19 cellular contexts compared by ENCODE assay signal in genomic region chr13:51006067-51006800, GRCh38.
A peak's percentile ranks its signal among the peaks of the same experiment; 100 is the strongest.
DNase-seq lines count a peak whose midpoint lies in the region; ATAC-seq and TF ChIP-seq lines count a peak whose summit lies in the region.
"Had no signal": no experiment of that assay in that cellular context is flagged by ENCODE, and none has a peak within 500 bp of the region (broad histone marks: within the 10 kb centered on the region; RNA-seq: fewer than 3 reads in every experiment).

No MANE protein-coding gene starts in this region.

- H3K27me3 Mint-ChIP-seq in natural killer cell (ENCODE audit: low read depth in 2 of 2), result peaks cover 10 to 14% of the 10 kb centered on the region in 2 donors

- H3K36me3 ChIP-seq in mucosa of rectum (ENCODE audit: control insufficient read depth in 2 of 2, insufficient read depth in 2 of 2, low read length in 2 of 2) (no peaks in the 10 kb centered on the region), tibial artery (no peaks in the 10 kb centered on the region)
- H3K36me3 ChIP-seq: BLaER1 treated with 17β-estradiol and CSF1 and Interleukin-3, amounts not matched to agents 10 nM and 100 nM; left lung; WERI-Rb-1 had no signal

- no peaks in the 10 kb centered on the region for H3K4me1 Mint-ChIP-seq in natural killer cell
- H3K4me1 Mint-ChIP-seq: naive B cell; stimulated activated naive CD8-positive, alpha-beta T cell treated with anti-CD3 and anti-CD28 coated beads, Interleukin-15, amount 100 ng/mL, for 72 hours had no signal

- no peak for ATAC-seq in natural killer cell
- ATAC-seq: activated T-cell treated with anti-CD3 and anti-CD28 coated beads, Interleukin-2, amount 50 U/mL, for 4 hours; left lung; stimulated activated naive CD8-positive, alpha-beta T cell treated with anti-CD3 and anti-CD28 coated beads, Interleukin-15, amount 100 ng/mL, for 72 hours had no signal

- H3K4me3 ChIP-seq in fibroblast of mammary gland (ENCODE audit: control insufficient read depth, low read depth, low read length) (no peak overlapping the region), mucosa of rectum (ENCODE audit: low read length in 2 of 2) (no peak overlapping the region), tibial artery (no peak overlapping the region)
- H3K4me3 ChIP-seq: BLaER1 treated with 17β-estradiol and CSF1 and Interleukin-3, amounts not matched to agents 10 nM and 100 nM; left lung had no signal

- intact Hi-C loops in tibial artery (cut with DNase I; ENCODE audit: low total_unique reads) (no loop called here), natural killer cell (cut with micrococcal nuclease) (no loop called here)

- H3K36me3 Mint-ChIP-seq in natural killer cell, result no peaks in the 10 kb centered on the region
- H3K36me3 Mint-ChIP-seq: activated naive CD8-positive, alpha-beta T cell; naive B cell had no signal

- H3K27me3 ChIP-seq in mucosa of rectum (ENCODE audit: control insufficient read depth in 2 of 2, insufficient read depth in 2 of 2, low read length in 2 of 2) (no peaks in the 10 kb centered on the region), tibial artery (no peaks in the 10 kb centered on the region)
- H3K27me3 ChIP-seq: BLaER1 treated with 17β-estradiol and CSF1 and Interleukin-3, amounts not matched to agents 10 nM and 100 nM; left lung had no signal

- TF ChIP-seq CTCF in fibroblast of mammary gland (conservative IDR thresholded peaks at IDR 0.05; ENCODE audit: control insufficient read depth, insufficient read depth, low read depth, low read length), result no peak
- TF ChIP-seq CTCF in tibial artery (IDR thresholded peaks at IDR 0.05), result no peak
- no peak for TF ChIP-seq CTCF in natural killer cell (IDR thresholded peaks at IDR 0.05)

- no peak overlapping the region for H3K9ac ChIP-seq in mucosa of rectum (ENCODE audit: low read depth in 1 of 2, low read length in 2 of 2)
- H3K9ac ChIP-seq: BLaER1 treated with 17β-estradiol and CSF1 and Interleukin-3, amounts not matched to agents 10 nM and 100 nM had no signal

- no peak overlapping the region for H3K4me3 Mint-ChIP-seq in natural killer cell
- H3K4me3 Mint-ChIP-seq: activated naive CD8-positive, alpha-beta T cell; activated T-cell treated with anti-CD3 and anti-CD28 coated beads, Interleukin-2, amount 50 U/mL, for 4 hours; naive B cell; stimulated activated naive CD8-positive, alpha-beta T cell treated with anti-CD3 and anti-CD28 coated beads, Interleukin-15, amount 100 ng/mL, for 72 hours had no signal

- peaks cover 0 to 4% of the 10 kb centered on the region in 2 donors for H3K4me1 ChIP-seq in mucosa of rectum (ENCODE audit: control insufficient read depth in 2 of 2, insufficient read depth in 2 of 2, low read length in 2 of 2)
- peaks cover 0 to 26% (median 15%) of the 10 kb centered on the region in 4 donors for H3K4me1 ChIP-seq in tibial artery
- H3K4me1 ChIP-seq: left lung had no signal

- H3K9me3 Mint-ChIP-seq in natural killer cell, result no peaks in the 10 kb centered on the region
- H3K9me3 Mint-ChIP-seq: activated T-cell treated with anti-CD3 and anti-CD28 coated beads, Interleukin-2, amount 50 U/mL, for 4 hours; naive B cell; stimulated activated naive CD8-positive, alpha-beta T cell treated with anti-CD3 and anti-CD28 coated beads, Interleukin-15, amount 100 ng/mL, for 72 hours had no signal

- H3K27ac ChIP-seq in mucosa of rectum (ENCODE audit: low read depth in 2 of 2, low read length in 2 of 2), result peak overlapping the region; percentile 4 to 52
- H3K27ac ChIP-seq in tibial artery, result peak overlapping the region; percentile 57 to 73
- H3K27ac ChIP-seq: BLaER1 treated with 17β-estradiol and CSF1 and Interleukin-3, amounts not matched to agents 10 nM and 100 nM; left lung; WERI-Rb-1 had no signal

- DNase-seq in HuH-7.5 (ENCODE audit: low spot score) (peak; percentile 18), fibroblast of mammary gland (ENCODE audit: low read depth) (peak; percentile 75), tibial artery (no peak), natural killer cell (no peak), NCI-H510A treated with DMSO at 0.1 percent for 48 hours (lab: John Stamatoyannopoulos, UW) (no peak)
- no peak for DNase-seq in stimulated activated CD4-positive, alpha-beta T cell treated with anti-CD3 and anti-CD28 coated beads, Interleukin-1b, Interleukin-23, amount 100 ng/mL, for 48 hours
- DNase-seq: activated CD4-positive, alpha-beta T cell treated with anti-CD3 and anti-CD28 coated beads, Interleukin-2, amount 50 U/mL, for 48 hours; activated T-cell treated with anti-CD3 and anti-CD28 coated beads, Interleukin-2, amount 50 U/mL, for 4 hours; effector CD4-positive, alpha-beta T cell; left lung; naive B cell; NCI-H2029 treated with DMSO at 0.1 percent for 48 hours; NCI-H510A; SHP77; stimulated activated naive CD8-positive, alpha-beta T cell treated with anti-CD3 and anti-CD28 coated beads, Interleukin-15, amount 100 ng/mL, for 72 hours; WERI-Rb-1 had no signal

- no peak overlapping the region for H3K27ac Mint-ChIP-seq in natural killer cell
- H3K27ac Mint-ChIP-seq: activated naive CD8-positive, alpha-beta T cell; naive B cell; stimulated activated naive CD8-positive, alpha-beta T cell treated with anti-CD3 and anti-CD28 coated beads, Interleukin-15, amount 100 ng/mL, for 72 hours had no signal

- no peaks in the 10 kb centered on the region for H3K9me3 ChIP-seq in mucosa of rectum (ENCODE audit: control insufficient read depth in 2 of 2, low read length in 2 of 2)
- H3K9me3 ChIP-seq in tibial artery, result no peaks in the 10 kb centered on the region
- H3K9me3 ChIP-seq: left lung had no signal

Comparison
In these comparisons a context has a peak if more than half of its experiments do, and no peak if none do; other contexts are left out.
1. DNase-seq: peak in HuH-7.5 (single experiment) and fibroblast of mammary gland (single experiment); none in tibial artery (0 of 2), natural killer cell (single experiment), stimulated activated CD4-positive, alpha-beta T cell treated with anti-CD3 and anti-CD28 coated beads, Interleukin-1b, Interleukin-23, amount 100 ng/mL, for 48 hours (single experiment) and NCI-H510A treated with DMSO at 0.1 percent for 48 hours (single experiment).